1 cellular context compared by ENCODE assay signal in the genomic region with DNA sequence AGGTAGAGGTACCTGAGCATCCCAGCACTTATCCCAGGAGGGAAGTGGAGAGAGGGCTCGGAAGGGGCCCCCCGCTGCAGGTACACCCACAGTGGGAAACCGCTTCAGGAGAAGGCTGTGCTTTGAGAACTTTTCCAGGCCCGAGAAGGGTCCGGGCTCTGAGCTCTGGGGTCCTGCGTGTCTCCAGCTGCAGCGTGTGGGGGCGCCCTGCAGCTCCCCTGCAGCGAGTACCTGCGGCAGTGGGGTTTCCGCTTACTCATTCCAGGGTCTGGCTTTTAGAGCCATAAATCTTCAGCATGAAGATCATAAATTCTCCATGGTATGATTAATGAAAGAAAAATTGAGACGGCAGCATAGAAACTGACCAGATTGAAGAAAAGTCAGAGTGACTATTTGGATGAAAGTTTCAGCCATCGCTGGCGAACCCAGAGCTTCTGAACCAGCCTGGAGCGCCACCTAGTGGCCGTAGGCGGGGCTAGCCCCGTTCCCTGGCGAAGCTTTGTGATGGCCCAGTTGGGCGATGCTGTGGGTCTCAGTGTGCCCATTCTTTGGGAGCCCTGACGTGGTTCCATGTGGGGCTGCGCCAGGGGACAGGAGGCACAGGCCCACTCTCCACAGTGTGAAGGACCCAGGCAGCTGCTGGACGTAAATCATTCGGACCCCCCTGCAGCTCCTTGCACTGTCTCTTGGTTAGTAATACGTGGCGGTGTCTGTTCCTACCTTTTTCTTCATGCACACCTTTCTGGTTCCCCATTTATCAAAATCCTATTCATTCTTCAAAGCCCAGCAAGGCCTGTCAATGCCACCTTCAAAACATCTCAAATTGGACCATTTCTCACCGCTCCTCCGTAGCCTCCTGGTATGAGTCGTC.
TF ChIP-seq lines count a peak whose summit lies in the region.

No MANE protein-coding gene starts in this region.

TF ChIP-seq in HEK293, 187 proteins besides CTCF, POLR2A, EP300 and RAD21 (continued from another document):
- TF ChIP-seq ZNF654 (tag by site-specific recombination; IDR thresholded peaks at IDR 0.05; ENCODE audit: low read depth) (peak; percentile 95), ZNF837 (tag by site-specific recombination; IDR thresholded peaks at IDR 0.05) (no peak), ZNF610 (tag by site-specific recombination; IDR thresholded peaks at IDR 0.05; ENCODE audit: borderline replicate concordance) (no peak), ZBTB8A (tag by site-specific recombination; IDR thresholded peaks at IDR 0.05) (peak; percentile 20; the same call in 1 of the 2 replicates)
